8 cellular contexts compared by ENCODE assay signal in the genomic region with DNA sequence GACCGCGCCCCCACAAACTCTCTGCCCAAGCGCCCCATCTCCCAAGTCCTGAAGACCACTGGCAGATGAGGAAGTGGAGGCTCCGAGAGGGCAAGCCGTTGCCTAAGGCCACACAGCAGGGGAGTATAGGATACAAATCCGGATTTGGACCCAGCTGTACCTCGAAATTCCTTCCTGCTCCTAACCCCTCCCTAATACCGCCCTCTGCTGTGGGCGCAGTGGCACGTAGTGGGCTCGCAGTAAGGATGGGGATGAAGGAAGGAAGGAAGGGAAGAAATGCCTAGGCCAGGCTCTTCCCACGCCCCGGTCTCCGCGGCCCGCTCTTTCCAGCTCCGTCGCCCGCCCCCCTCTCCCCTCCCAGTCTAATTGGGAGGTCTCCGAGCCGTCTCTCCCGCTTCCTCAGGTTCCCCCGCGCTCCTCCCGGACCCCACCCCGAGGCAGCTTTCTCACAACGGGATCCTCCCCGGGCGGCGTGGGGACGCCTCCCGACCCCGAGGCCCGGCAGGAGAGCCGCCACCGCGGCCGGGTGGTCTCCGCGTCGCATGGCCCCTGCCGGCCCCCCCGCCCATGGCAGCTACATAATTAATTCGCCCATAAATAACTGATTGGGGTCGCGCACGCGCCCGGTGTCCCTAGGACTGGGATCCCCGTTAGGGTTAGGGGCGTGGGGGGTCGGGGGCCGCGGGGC.
DNase-seq lines count a peak whose midpoint lies in the region; ATAC-seq and TF ChIP-seq lines count a peak whose summit lies in the region.

No MANE protein-coding gene starts in this region.

- no peaks in the 10 kb centered on the region for H3K9me3 ChIP-seq in CD8-positive, alpha-beta memory T cell (ENCODE audit: low read length)
- no peaks in the 10 kb centered on the region for H3K9me3 ChIP-seq in esophagus muscularis mucosa

- intact Hi-C loops in esophagus muscularis mucosa (cut with DNase I): loop anchor here (5.0 kb wide), 1 partner anchor 125 kb away; no protein-coding TSS in a partner anchor

- TF ChIP-seq POLR2A in esophagus muscularis mucosa (IDR thresholded peaks at IDR 0.05; ENCODE audit: low read depth): no peak

- TF ChIP-seq EP300 in esophagus muscularis mucosa (IDR thresholded peaks at IDR 0.05): no peak

- POLR2A ChIA-PET in CD8-positive, alpha-beta memory T cell (lab: Charles Lee): no interaction called here

- no peaks in the 10 kb centered on the region for H3K36me3 Mint-ChIP-seq in CD8-positive, alpha-beta memory T cell
- no peaks in the 10 kb centered on the region for H3K36me3 Mint-ChIP-seq in neural crest cell (ENCODE audit: low read depth)

- H3K4me1 ChIP-seq in CD8-positive, alpha-beta memory T cell (ENCODE audit: insufficient read depth, low read length): peaks cover 15% of the 10 kb centered on the region
- peaks cover 57 to 87% (median 73%) of the 10 kb centered on the region in 4 donors for H3K4me1 ChIP-seq in esophagus muscularis mucosa

- ATAC-seq in HG02763 (IDR thresholded peaks at IDR 0.05; ENCODE audit: unreplicated experiment): no peak
- no peak for ATAC-seq in HG03439 (IDR thresholded peaks at IDR 0.05; ENCODE audit: unreplicated experiment)

- no peak overlapping the region for H3K4me3 ChIP-seq in CD8-positive, alpha-beta memory T cell (ENCODE audit: low read length)
- H3K4me3 ChIP-seq in esophagus muscularis mucosa: peak overlapping the region; percentile 61 to 77 (median 66)

- H3K27ac ChIP-seq in CD8-positive, alpha-beta memory T cell (ENCODE audit: low read depth, low read length): peak overlapping the region; percentile 65
- peak overlapping the region; percentile 97 to 100 (median 98) for H3K27ac ChIP-seq in esophagus muscularis mucosa (replicated peaks in 1 of 4)

- peak overlapping the region in 4 of 8 donors; percentile 34 to 75 (median 56) for H3K27ac Mint-ChIP-seq in CD8-positive, alpha-beta memory T cell
- no peak overlapping the region for H3K27ac Mint-ChIP-seq in neural crest cell (ENCODE audit: unreplicated experiment)

- no peaks in the 10 kb centered on the region for H3K9me3 Mint-ChIP-seq in CD8-positive, alpha-beta memory T cell
- H3K9me3 Mint-ChIP-seq in neural crest cell: no peaks in the 10 kb centered on the region

- H3K4me1 Mint-ChIP-seq in CD8-positive, alpha-beta memory T cell: peaks cover 6 to 40% (median 10%) of the 10 kb centered on the region in 3 donors
- H3K4me1 Mint-ChIP-seq in neural crest cell: peaks cover 54% of the 10 kb centered on the region

- in situ Hi-C loops in KBM-7 (cut with MboI; ENCODE audit: low pct_unique_long_range_greater_than_20kb, low sequenced_read_pairs): no loop called here

- no peaks in the 10 kb centered on the region for H3K27me3 ChIP-seq in CD8-positive, alpha-beta memory T cell (ENCODE audit: insufficient read depth, low read length, poor library complexity, severe bottlenecking)
- no peaks in the 10 kb centered on the region for H3K27me3 ChIP-seq in esophagus muscularis mucosa

- WGBS in esophagus muscularis mucosa: 2% methylated on average over 36 of the region's 54 CpGs

- no peaks in the 10 kb centered on the region for H3K36me3 ChIP-seq in CD8-positive, alpha-beta memory T cell (ENCODE audit: insufficient read depth, low read length)
- no peaks in the 10 kb centered on the region for H3K36me3 ChIP-seq in esophagus muscularis mucosa

- no peak for DNase-seq in CD8-positive, alpha-beta memory T cell
- DNase-seq in RPMI7951 (ENCODE audit: low read depth): peak; percentile 46
- DNase-seq in esophagus muscularis mucosa (ENCODE audit: extremely low spot score): no peak
- no peak for DNase-seq in neural crest cell (ENCODE audit: low read depth, low spot score)
- no peak for DNase-seq in mesenteric fat pad (ENCODE audit: low spot score)
- no peak for DNase-seq in KBM-7

- H3K27me3 Mint-ChIP-seq in CD8-positive, alpha-beta memory T cell: no peaks in the 10 kb centered on the region
- H3K27me3 Mint-ChIP-seq in neural crest cell (ENCODE audit: low read depth): no peaks in the 10 kb centered on the region

- CTCF ChIA-PET in CD8-positive, alpha-beta memory T cell (lab: Charles Lee): interaction anchor here (3.4 kb wide), 1 partner anchor 22 kb away, joined by 9 read pairs; no protein-coding TSS in a partner anchor

- peak; percentile 26 to 48 (median 44) for TF ChIP-seq CTCF in esophagus muscularis mucosa (IDR thresholded peaks at IDR 0.05)
- TF ChIP-seq CTCF in neural crest cell (conservative IDR thresholded peaks at IDR 0.05): no peak

- H3K4me3 Mint-ChIP-seq in CD8-positive, alpha-beta memory T cell: peak overlapping the region in 6 of 7 donors; percentile 23 to 85 (median 50)
- peak overlapping the region; percentile 75 for H3K4me3 Mint-ChIP-seq in neural crest cell
